Comparison of ENCODE assay signal across 15 cellular contexts in genomic region chr1:29800120-29800519, GRCh38.
"Had no signal": no experiment of that assay in that cellular context is flagged by ENCODE, and none has a peak within 500 bp of the region (broad histone marks: within the 10 kb centered on the region; RNA-seq: fewer than 3 reads in every experiment).

No MANE protein-coding gene starts in this region.

- H3K27me3 Mint-ChIP-seq: dendritic cell treated with granulocyte-macrophage colony-stimulating factor and Interleukin-4, amounts not matched to agents 40 ng/mL and 50 ng/mL, for 4 days had no signal

- H3K9me3 Mint-ChIP-seq: type B pancreatic cell had no signal

- H3K4me1 ChIP-seq: ascending aorta, breast epithelium had no signal

- DNase-seq: activated naive CD4-positive, alpha-beta T cell treated with Interleukin-2 at 50 U/mL for 16 hours; effector memory CD4-positive, alpha-beta T cell; gastrocnemius medialis; stimulated activated CD4-positive, alpha-beta T cell treated with anti-CD3 and anti-CD28 coated beads, Interleukin-4, amount 100 ng/mL, for 4 hours; stimulated activated CD8-positive, alpha-beta memory T cell treated with anti-CD3 and anti-CD28 coated beads, Interleukin-4, amount 100 ng/mL, for 48 hours; T-cell; T1000 had no signal

- H3K36me3 ChIP-seq: ascending aorta, breast epithelium, gastrocnemius medialis had no signal

- H3K36me3 Mint-ChIP-seq: T-cell, type B pancreatic cell had no signal

- H3K27ac ChIP-seq: ascending aorta, gastrocnemius medialis had no signal

- H3K27ac Mint-ChIP-seq: dendritic cell treated with granulocyte-macrophage colony-stimulating factor and Interleukin-4, amounts not matched to agents 40 ng/mL and 50 ng/mL, for 4 days; stimulated activated naive CD8-positive, alpha-beta T cell treated with anti-CD3 and anti-CD28 coated beads, Interleukin-15, Interleukin-2, amounts not matched to agents 100 ng/mL and 50 ng/mL, for 24 hours; T-cell; type B pancreatic cell had no signal

- H3K4me3 Mint-ChIP-seq: dendritic cell treated with granulocyte-macrophage colony-stimulating factor and Interleukin-4, amounts not matched to agents 40 ng/mL and 50 ng/mL, for 4 days; stimulated activated naive CD8-positive, alpha-beta T cell treated with anti-CD3 and anti-CD28 coated beads, Interleukin-15, Interleukin-2, amounts not matched to agents 100 ng/mL and 50 ng/mL, for 24 hours; T-cell; type B pancreatic cell had no signal

- ATAC-seq: activated CD4-positive, CD25-positive, alpha-beta regulatory T cell treated with anti-CD3 and anti-CD28 coated beads, Interleukin-2, amount 50 U/mL, for 24 hours; gastrocnemius medialis; left lobe of liver; T-cell had no signal

- H3K27me3 ChIP-seq: ascending aorta, breast epithelium had no signal

- H3K4me1 Mint-ChIP-seq: T-cell had no signal

- H3K4me3 ChIP-seq: ascending aorta, breast epithelium, gastrocnemius medialis, skin epidermis had no signal

- H3K9me3 ChIP-seq: ascending aorta, gastrocnemius medialis had no signal
